ENCODE assay signal across 16 cellular contexts in genomic region chr6:43878823-43879495, GRCh38.
DNase-seq lines count a peak whose midpoint lies in the region; ATAC-seq, FAIRE-seq and TF ChIP-seq lines count a peak whose summit lies in the region.
"Had no signal": no experiment of that assay in that cellular context is flagged by ENCODE, and none has a peak within 500 bp of the region (broad histone marks: within the 10 kb centered on the region; RNA-seq: fewer than 3 reads in every experiment).

No MANE protein-coding gene starts in this region.

- no peaks in the 10 kb centered on the region for H3K36me3 ChIP-seq in neuronal stem cell (replicated peaks in 1 of 2; ENCODE audit: control insufficient read depth in 2 of 2, insufficient read depth in 2 of 2, low read length in 2 of 2)

- no peak for ATAC-seq in GM21360 (IDR thresholded peaks at IDR 0.05; ENCODE audit: unreplicated experiment)
- ATAC-seq: HCT116 had no signal

- no peak overlapping the region for H3K4me3 Mint-ChIP-seq in HFFc6
- H3K4me3 Mint-ChIP-seq: activated naive CD4-positive, alpha-beta T cell treated with anti-CD3 and anti-CD28 coated beads for 36 hours; T-helper 1 cell treated with Interleukin-12 subunit alpha and Interleukin-12 subunit beta and Interleukin-4 antibody, amounts not matched to agents 30 μg/mL and 1 μg/mL, for 36 hours had no signal

- no peak overlapping the region for H3K14ac ChIP-seq in neuronal stem cell (ENCODE audit: low read length)

- no peak overlapping the region for H4K8ac ChIP-seq in neuronal stem cell (ENCODE audit: low read depth, low read length)

- WGBS in neuronal stem cell (ENCODE audit: extremely low coverage in 2 of 2, insufficient read length in 2 of 2, insufficient replicate concordance in 1 of 2), 2 donors, result no CpG with 5 or more reads among the region's 11 CpGs

- no peak for FAIRE-seq in H54 (lab: Jason Lieb, UNC)

- H3K27ac ChIP-seq in neuronal stem cell (replicated peaks; ENCODE audit: low read length), result no peak overlapping the region
- H3K27ac ChIP-seq: hepatocyte had no signal

- no peaks in the 10 kb centered on the region for H3K36me3 Mint-ChIP-seq in HFFc6 (ENCODE audit: low read depth)

- no peaks in the 10 kb centered on the region; the same call in 1 of the 2 replicates for H3K4me1 Mint-ChIP-seq in HFFc6 (ENCODE audit: low read depth)

- H4K91ac ChIP-seq in neuronal stem cell (ENCODE audit: low read depth, low read length, poor library complexity), result no peak overlapping the region

- H2BK15ac ChIP-seq in neuronal stem cell (ENCODE audit: low read length), result peak overlapping the region; percentile 41

- no peaks in the 10 kb centered on the region for H3K9me3 ChIP-seq in neuronal stem cell (replicated peaks in 1 of 2; ENCODE audit: control insufficient read depth in 2 of 2, insufficient read depth in 1 of 2, low read depth in 1 of 2, low read length in 2 of 2)

- DNase-seq in EH (ENCODE audit: low read depth) (peak; percentile 29), NCI-H446 (lab: John Stamatoyannopoulos, UW) (peak; percentile 30 to 72), fibroblast of gingiva (ENCODE audit: low read depth) (peak; percentile 62), neuronal stem cell (ENCODE audit: low spot score) (peak; percentile 47), HFFc6 (no peak), H54 (ENCODE audit: insufficient read length, low spot score) (no peak)
- no peak for DNase-seq in activated naive CD4-positive, alpha-beta T cell treated with Interleukin-2 at 50 U/mL for 16 hours
- DNase-seq: activated CD4-positive, alpha-beta T cell treated with anti-CD3 and anti-CD28 coated beads, Interleukin-2, amount 50 U/mL, for 4 hours; activated naive CD4-positive, alpha-beta T cell treated with anti-CD3 and anti-CD28 coated beads for 36 hours; cortex of kidney; NCI-H748 treated with DMSO at 0.1 percent for 48 hours had no signal

- no peak overlapping the region for H3K4me2 ChIP-seq in neuronal stem cell (ENCODE audit: insufficient read depth, low read length, poor library complexity, severe bottlenecking)
- H3K4me2 ChIP-seq: hepatocyte had no signal

- no peaks in the 10 kb centered on the region; the same call in 1 of the 2 replicates for H3K9me3 Mint-ChIP-seq in HFFc6
- H3K9me3 Mint-ChIP-seq: activated naive CD4-positive, alpha-beta T cell treated with anti-CD3 and anti-CD28 coated beads for 36 hours; T-helper 1 cell treated with Interleukin-12 subunit alpha and Interleukin-12 subunit beta and Interleukin-4 antibody, amounts not matched to agents 30 μg/mL and 1 μg/mL, for 36 hours had no signal

- H2BK120ac ChIP-seq in neuronal stem cell (ENCODE audit: low read depth, low read length), result no peak overlapping the region

- no peak overlapping the region for H3K4me3 ChIP-seq in neuronal stem cell (ENCODE audit: low read length in 2 of 2)
- H3K4me3 ChIP-seq: hepatocyte, skin epidermis had no signal

- H2AK5ac ChIP-seq in neuronal stem cell (ENCODE audit: low read depth, low read length), result peak overlapping the region; percentile 54

- no peak overlapping the region for H3K23ac ChIP-seq in neuronal stem cell (ENCODE audit: low read depth, low read length, poor library complexity)

- peaks cover 13 to 24% of the 10 kb centered on the region in 2 donors for H3K4me1 ChIP-seq in neuronal stem cell (ENCODE audit: control insufficient read depth in 2 of 2, insufficient read depth in 1 of 2, low read depth in 1 of 2, low read length in 2 of 2)

- no peak for TF ChIP-seq POLR2A in H54 (IDR thresholded peaks at IDR 0.05; ENCODE audit: low read depth, low read length)

- H3K27ac Mint-ChIP-seq in HFFc6, result no peak overlapping the region
- H3K27ac Mint-ChIP-seq: activated naive CD4-positive, alpha-beta T cell treated with anti-CD3 and anti-CD28 coated beads for 36 hours; T-helper 1 cell treated with Interleukin-12 subunit alpha and Interleukin-12 subunit beta and Interleukin-4 antibody, amounts not matched to agents 30 μg/mL and 1 μg/mL, for 36 hours had no signal

- peak overlapping the region; percentile 98 for H2BK12ac ChIP-seq in neuronal stem cell (ENCODE audit: low read length)

- peak overlapping the region; percentile 74 for H2AFZ ChIP-seq in neuronal stem cell (ENCODE audit: low read length)
- H2AFZ ChIP-seq: hepatocyte had no signal

- H3K9ac ChIP-seq in neuronal stem cell (ENCODE audit: low read depth, low read length, poor library complexity), result peak overlapping the region; percentile 44

- H3K27me3 ChIP-seq in neuronal stem cell (ENCODE audit: control insufficient read depth in 3 of 3, insufficient read depth in 3 of 3, low read depth in 1 of 3, low read length in 3 of 3), result peaks cover 0 to 17% (median 0%) of the 10 kb centered on the region in 3 experiments
- H3K27me3 ChIP-seq: hepatocyte had no signal

- H2BK5ac ChIP-seq in neuronal stem cell (ENCODE audit: low read length), result no peak overlapping the region

- no peak for TF ChIP-seq CTCF in HFFc6 (IDR thresholded peaks at IDR 0.05)

- no peak overlapping the region for H3K4ac ChIP-seq in neuronal stem cell (ENCODE audit: low read length)

- H3K79me1 ChIP-seq in neuronal stem cell (ENCODE audit: low read depth, low read length), result no peaks in the 10 kb centered on the region

- peak overlapping the region; percentile 73 for H3K18ac ChIP-seq in neuronal stem cell (ENCODE audit: low read length)

- H3K27me3 Mint-ChIP-seq in HFFc6 (ENCODE audit: insufficient read depth), result no peaks in the 10 kb centered on the region; the same call in none of the 2 replicates

Comparison
In these comparisons a context has a peak if more than half of its experiments do, and no peak if none do; other contexts are left out.
1. DNase-seq: peak in EH (single experiment), NCI-H446 (2 of 2), fibroblast of gingiva (single experiment) and neuronal stem cell (single experiment); none in HFFc6 (single experiment), activated naive CD4-positive, alpha-beta T cell treated with Interleukin-2 at 50 U/mL for 16 hours (single experiment) and H54 (single experiment).